In the genomic region with DNA sequence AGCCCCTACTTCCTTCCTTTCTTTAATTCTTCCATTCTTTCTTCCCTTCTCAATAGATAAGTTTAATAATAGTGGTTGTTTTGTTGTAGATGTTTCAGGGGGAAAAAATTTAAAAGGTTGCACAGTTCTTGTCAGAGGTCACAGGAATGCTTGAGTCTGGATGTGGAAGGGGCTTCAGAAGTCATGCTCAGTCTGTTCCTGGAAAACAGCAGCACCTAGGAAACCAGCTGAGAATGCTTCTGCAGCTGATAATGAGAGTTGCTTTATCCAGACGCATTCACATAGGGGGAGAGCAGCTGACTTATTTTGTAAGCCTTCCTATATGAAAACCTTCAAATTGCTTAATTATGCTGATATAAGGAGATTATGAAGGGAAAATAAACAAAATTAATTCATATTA, we compare ENCODE assay signal across 18 cellular contexts.
DNase-seq lines count a peak whose midpoint lies in the region; ATAC-seq, FAIRE-seq and TF ChIP-seq lines count a peak whose summit lies in the region.
"Had no signal": no experiment of that assay in that cellular context is flagged by ENCODE, and none has a peak within 500 bp of the region (broad histone marks: within the 10 kb centered on the region; RNA-seq: fewer than 3 reads in every experiment).

No MANE protein-coding gene starts in this region.

- dilution Hi-C loops in endothelial cell of umbilical vein (cut with MboI; ENCODE audit: extremely low pct_ligation_motif_present, low sequenced_read_pairs) = no loop called here

- H3K4me1 ChIP-seq in right cardiac atrium (ENCODE audit: control insufficient read depth, insufficient read depth, low read length) = no peaks in the 10 kb centered on the region
- H3K4me1 ChIP-seq in right atrium auricular region = no peaks in the 10 kb centered on the region
- H3K4me1 ChIP-seq in endothelial cell of umbilical vein (ENCODE audit: control insufficient read depth, extremely low read depth, insufficient read depth, low read length) = peaks cover 19% of the 10 kb centered on the region

- H3K4me3 ChIP-seq in right cardiac atrium (ENCODE audit: low read length) (no peak overlapping the region), right atrium auricular region (peak overlapping the region in 1 of 2 donors; percentile 19), endothelial cell of umbilical vein (replicated peaks in 1 of 3; ENCODE audit: insufficient read depth in 1 of 3, low read depth in 1 of 3, low read length in 3 of 3) (no peak overlapping the region)

- no peaks in the 10 kb centered on the region for H3K27me3 Mint-ChIP-seq in nephron progenitor cell (ENCODE audit: low read depth, poor library complexity)
- H3K27me3 Mint-ChIP-seq in stimulated activated naive B cell treated with anti-CD40 and anti-IgM and Interleukin-4, amounts not matched to agents 10 μg/mL and 1 μg/mL and 100 μg/mL, for 72 hours = no peaks in the 10 kb centered on the region
- no peaks in the 10 kb centered on the region for H3K27me3 Mint-ChIP-seq in activated T-helper 17 cell treated with anti-CD3 and anti-CD28 coated beads, Interleukin-2, amount 50 U/mL, for 72 hours
- H3K27me3 Mint-ChIP-seq: naive thymus-derived CD8-positive, alpha-beta T cell; T-cell had no signal

- no peaks in the 10 kb centered on the region for H4K20me1 ChIP-seq in endothelial cell of umbilical vein (replicated peaks; ENCODE audit: control insufficient read depth, extremely low read depth, insufficient read depth, low read length)

- no TSS peak for BruUV-seq in endothelial cell of umbilical vein (replicated peaks; lab: Mats Ljungman, UMichigan)

- H3K4me1 Mint-ChIP-seq in nephron progenitor cell = peaks cover 6% of the 10 kb centered on the region
- H3K4me1 Mint-ChIP-seq in stimulated activated naive B cell treated with anti-CD40 and anti-IgM and Interleukin-4, amounts not matched to agents 10 μg/mL and 1 μg/mL and 100 μg/mL, for 72 hours = no peaks in the 10 kb centered on the region
- H3K4me1 Mint-ChIP-seq in activated T-helper 17 cell treated with anti-CD3 and anti-CD28 coated beads, Interleukin-2, amount 50 U/mL, for 72 hours = no peaks in the 10 kb centered on the region
- H3K4me1 Mint-ChIP-seq: naive thymus-derived CD8-positive, alpha-beta T cell; T-cell had no signal

- H3K4me2 ChIP-seq in endothelial cell of umbilical vein (ENCODE audit: insufficient read depth, low read length) = peak overlapping the region; percentile 53

- H3K27ac ChIP-seq in right cardiac atrium (ENCODE audit: low read length) = peak overlapping the region; percentile 27
- peak overlapping the region in 1 of 2 donors; percentile 2 for H3K27ac ChIP-seq in right atrium auricular region
- H3K27ac ChIP-seq in endothelial cell of umbilical vein (ENCODE audit: insufficient read depth, low read depth, low read length) = no peak overlapping the region

- CTCF ChIA-PET in endothelial cell of umbilical vein (lab: Charles Lee) = interaction anchor here (1.8 to 8.2 kb wide), 4 partner anchors 238 to 886 kb away, joined by 5 to 250 read pairs (median 132); a partner anchor contains a TSS

- H3K9me3 ChIP-seq in right cardiac atrium (ENCODE audit: control insufficient read depth, low read length) = no peaks in the 10 kb centered on the region
- H3K9me3 ChIP-seq in right atrium auricular region = peaks cover 0 to 5% of the 10 kb centered on the region in 2 donors
- H3K9me3 ChIP-seq in endothelial cell of umbilical vein (replicated peaks; ENCODE audit: control insufficient read depth, insufficient read depth, low read length) = no peaks in the 10 kb centered on the region

- no peak overlapping the region for H2AFZ ChIP-seq in endothelial cell of umbilical vein (ENCODE audit: low read depth, low read length)

- DNase-seq in right cardiac atrium (no peak), right atrium auricular region (ENCODE audit: low spot score) (no peak), endothelial cell of umbilical vein (ENCODE audit: low read depth, low spot score) (peak; percentile 45), nephron progenitor cell (no peak), midbrain (lab: John Stamatoyannopoulos, UW) (no peak), SHP77 treated with DMSO at 0.1 percent for 48 hours (lab: John Stamatoyannopoulos, UW) (no peak)
- DNase-seq in stimulated activated naive B cell treated with anti-CD40 and anti-IgM and Interleukin-4, amounts not matched to agents 10 μg/mL and 1 μg/mL and 100 μg/mL, for 72 hours = no peak
- DNase-seq: activated CD4-positive, alpha-beta T cell treated with anti-CD3 and anti-CD28 coated beads for 48 hours; DMS53; erythroblast; naive thymus-derived CD8-positive, alpha-beta T cell; NCI-H1694 treated with DMSO at 0.1 percent for 48 hours; T-cell had no signal

- no peak overlapping the region for H3K9ac ChIP-seq in endothelial cell of umbilical vein (replicated peaks; ENCODE audit: extremely low read depth, insufficient read depth, low read length)

- no peaks in the 10 kb centered on the region for H3K36me3 ChIP-seq in right atrium auricular region
- no peaks in the 10 kb centered on the region for H3K36me3 ChIP-seq in endothelial cell of umbilical vein (ENCODE audit: control insufficient read depth in 2 of 2, extremely low read depth in 1 of 2, insufficient read depth in 2 of 2, low read length in 2 of 2)

- peaks cover 29% of the 10 kb centered on the region for H3K36me3 Mint-ChIP-seq in nephron progenitor cell (ENCODE audit: low read depth)
- no peaks in the 10 kb centered on the region for H3K36me3 Mint-ChIP-seq in stimulated activated naive B cell treated with anti-CD40 and anti-IgM and Interleukin-4, amounts not matched to agents 10 μg/mL and 1 μg/mL and 100 μg/mL, for 72 hours
- H3K36me3 Mint-ChIP-seq in activated T-helper 17 cell treated with anti-CD3 and anti-CD28 coated beads, Interleukin-2, amount 50 U/mL, for 72 hours (ENCODE audit: low read depth) = no peaks in the 10 kb centered on the region
- H3K36me3 Mint-ChIP-seq: naive thymus-derived CD8-positive, alpha-beta T cell; T-cell had no signal

- POLR2A ChIA-PET in endothelial cell of umbilical vein (lab: Charles Lee) = interaction anchor here (1.7 kb wide), 1 partner anchor 457 kb away, joined by 3 read pairs; no protein-coding TSS in a partner anchor

- no peak for TF ChIP-seq CTCF in right atrium auricular region (IDR thresholded peaks at IDR 0.05)
- TF ChIP-seq CTCF in endothelial cell of umbilical vein (IDR thresholded peaks at IDR 0.05; ENCODE audit: extremely low read depth in 1 of 2, insufficient read depth in 1 of 2, low read depth in 1 of 2, low read length in 2 of 2) = no peak
- TF ChIP-seq CTCF in nephron progenitor cell (IDR thresholded peaks at IDR 0.05) = no peak

- no peak overlapping the region for H3K4me3 Mint-ChIP-seq in nephron progenitor cell
- no peak overlapping the region for H3K4me3 Mint-ChIP-seq in stimulated activated naive B cell treated with anti-CD40 and anti-IgM and Interleukin-4, amounts not matched to agents 10 μg/mL and 1 μg/mL and 100 μg/mL, for 72 hours
- H3K4me3 Mint-ChIP-seq in activated T-helper 17 cell treated with anti-CD3 and anti-CD28 coated beads, Interleukin-2, amount 50 U/mL, for 72 hours = no peak overlapping the region
- H3K4me3 Mint-ChIP-seq: naive thymus-derived CD8-positive, alpha-beta T cell; T-cell had no signal

- no peak for TF ChIP-seq POLR2A in endothelial cell of umbilical vein (IDR thresholded peaks at IDR 0.05; ENCODE audit: low read depth, low read length)

- H3K27ac Mint-ChIP-seq in nephron progenitor cell = peak overlapping the region; percentile 47
- H3K27ac Mint-ChIP-seq in stimulated activated naive B cell treated with anti-CD40 and anti-IgM and Interleukin-4, amounts not matched to agents 10 μg/mL and 1 μg/mL and 100 μg/mL, for 72 hours = no peak overlapping the region
- H3K27ac Mint-ChIP-seq in activated T-helper 17 cell treated with anti-CD3 and anti-CD28 coated beads, Interleukin-2, amount 50 U/mL, for 72 hours = no peak overlapping the region
- H3K27ac Mint-ChIP-seq: T-cell had no signal

- 20% methylated on average over 1 of the region's 1 CpG for WGBS in right cardiac atrium

- no peaks in the 10 kb centered on the region for H3K9me3 Mint-ChIP-seq in nephron progenitor cell
- H3K9me3 Mint-ChIP-seq in stimulated activated naive B cell treated with anti-CD40 and anti-IgM and Interleukin-4, amounts not matched to agents 10 μg/mL and 1 μg/mL and 100 μg/mL, for 72 hours = no peaks in the 10 kb centered on the region
- H3K9me3 Mint-ChIP-seq in activated T-helper 17 cell treated with anti-CD3 and anti-CD28 coated beads, Interleukin-2, amount 50 U/mL, for 72 hours = no peaks in the 10 kb centered on the region
- H3K9me3 Mint-ChIP-seq: naive thymus-derived CD8-positive, alpha-beta T cell; T-cell had no signal

- ATAC-seq in right cardiac atrium = peak in 1 of 2 donors; percentile 46
- no peak for ATAC-seq in stimulated activated naive B cell treated with anti-CD40 and anti-IgM and Interleukin-4, amounts not matched to agents 10 μg/mL and 1 μg/mL and 100 μg/mL, for 72 hours (replicated peaks)
- ATAC-seq in activated T-helper 17 cell treated with anti-CD3 and anti-CD28 coated beads, Interleukin-2, amount 50 U/mL, for 72 hours (replicated peaks) = no peak
- ATAC-seq: HepG2; naive thymus-derived CD8-positive, alpha-beta T cell; T-cell had no signal

- H3K9me1 ChIP-seq in endothelial cell of umbilical vein (replicated peaks; ENCODE audit: control insufficient read depth, extremely low read depth, insufficient read depth, low read length) = no peaks in the 10 kb centered on the region

- H3K79me2 ChIP-seq in endothelial cell of umbilical vein (ENCODE audit: control insufficient read depth, insufficient read depth, low read length) = no peaks in the 10 kb centered on the region

- no peak for FAIRE-seq in endothelial cell of umbilical vein (lab: Jason Lieb, UNC)
- FAIRE-seq: bronchial epithelial cell, H54, HepG2, urothelium cell line had no signal

- intact Hi-C loops in right cardiac atrium (cut with DNase I) (loop anchor here (5.0 to 10.0 kb wide), 4 partner anchors 448 to 885 kb away; a partner anchor contains a TSS), endothelial cell of umbilical vein (cut with micrococcal nuclease) (no loop called here)

- H3K27me3 ChIP-seq in right cardiac atrium (ENCODE audit: control insufficient read depth, insufficient read depth) = no peaks in the 10 kb centered on the region
- H3K27me3 ChIP-seq in right atrium auricular region = no peaks in the 10 kb centered on the region
- no peaks in the 10 kb centered on the region for H3K27me3 ChIP-seq in endothelial cell of umbilical vein (ENCODE audit: control insufficient read depth in 2 of 2, insufficient read depth in 2 of 2, low read length in 2 of 2)

TF ChIP-seq in endothelial cell of umbilical vein, 7 proteins besides CTCF, POLR2A, EP300 and RAD21 (continues in another document):
- TF ChIP-seq GATA2 (IDR thresholded peaks at IDR 0.05; ENCODE audit: insufficient read depth, insufficient read length, low read depth, low read length) (peak; percentile 4), POLR2AphosphoS5 (IDR thresholded peaks at IDR 0.05; ENCODE audit: insufficient read depth, low read depth, low read length) (no peak), MYC (IDR thresholded peaks at IDR 0.05; ENCODE audit: low read depth, low read length) (no peak)
- TF ChIP-seq, protein P1, sequence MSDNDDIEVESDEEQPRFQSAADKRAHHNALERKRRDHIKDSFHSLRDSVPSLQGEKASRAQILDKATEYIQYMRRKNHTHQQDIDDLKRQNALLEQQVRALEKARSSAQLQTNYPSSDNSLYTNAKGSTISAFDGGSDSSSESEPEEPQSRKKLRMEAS (IDR thresholded peaks at IDR 0.05; ENCODE audit: insufficient read depth, insufficient read length) = no peak
